Comparison of ENCODE assay signal across 1 cellular context in genomic region chr1:29124366-29125236, GRCh38.
TF ChIP-seq lines count a peak whose summit lies in the region.

No MANE protein-coding gene starts in this region.

TF ChIP-seq in SK-N-SH, 30 proteins besides CTCF, POLR2A, EP300 and RAD21 (continued from another document):
- TF ChIP-seq, protein P1, sequence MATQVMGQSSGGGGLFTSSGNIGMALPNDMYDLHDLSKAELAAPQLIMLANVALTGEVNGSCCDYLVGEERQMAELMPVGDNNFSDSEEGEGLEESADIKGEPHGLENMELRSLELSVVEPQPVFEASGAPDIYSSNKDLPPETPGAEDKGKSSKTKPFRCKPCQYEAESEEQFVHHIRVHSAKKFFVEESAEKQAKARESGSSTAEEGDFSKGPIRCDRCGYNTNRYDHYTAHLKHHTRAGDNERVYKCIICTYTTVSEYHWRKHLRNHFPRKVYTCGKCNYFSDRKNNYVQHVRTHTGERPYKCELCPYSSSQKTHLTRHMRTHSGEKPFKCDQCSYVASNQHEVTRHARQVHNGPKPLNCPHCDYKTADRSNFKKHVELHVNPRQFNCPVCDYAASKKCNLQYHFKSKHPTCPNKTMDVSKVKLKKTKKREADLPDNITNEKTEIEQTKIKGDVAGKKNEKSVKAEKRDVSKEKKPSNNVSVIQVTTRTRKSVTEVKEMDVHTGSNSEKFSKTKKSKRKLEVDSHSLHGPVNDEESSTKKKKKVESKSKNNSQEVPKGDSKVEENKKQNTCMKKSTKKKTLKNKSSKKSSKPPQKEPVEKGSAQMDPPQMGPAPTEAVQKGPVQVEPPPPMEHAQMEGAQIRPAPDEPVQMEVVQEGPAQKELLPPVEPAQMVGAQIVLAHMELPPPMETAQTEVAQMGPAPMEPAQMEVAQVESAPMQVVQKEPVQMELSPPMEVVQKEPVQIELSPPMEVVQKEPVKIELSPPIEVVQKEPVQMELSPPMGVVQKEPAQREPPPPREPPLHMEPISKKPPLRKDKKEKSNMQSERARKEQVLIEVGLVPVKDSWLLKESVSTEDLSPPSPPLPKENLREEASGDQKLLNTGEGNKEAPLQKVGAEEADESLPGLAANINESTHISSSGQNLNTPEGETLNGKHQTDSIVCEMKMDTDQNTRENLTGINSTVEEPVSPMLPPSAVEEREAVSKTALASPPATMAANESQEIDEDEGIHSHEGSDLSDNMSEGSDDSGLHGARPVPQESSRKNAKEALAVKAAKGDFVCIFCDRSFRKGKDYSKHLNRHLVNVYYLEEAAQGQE (IDR thresholded peaks at IDR 0.05; ENCODE audit: low read depth, low read length): no peak
- peak; percentile 31 for TF ChIP-seq CHD2 (IDR thresholded peaks at IDR 0.05; ENCODE audit: low read length, partially characterized antibody)
- TF ChIP-seq SIN3A (IDR thresholded peaks at IDR 0.05; ENCODE audit: borderline replicate concordance, low read depth, low read length): no peak
